ENCODE assay signal across 1 cellular context in genomic region chr1:236922190-236922589, GRCh38.
A peak's percentile ranks its signal among the peaks of the same experiment; 100 is the strongest.
TF ChIP-seq lines count a peak whose summit lies in the region.

No MANE protein-coding gene starts in this region.

TF ChIP-seq in K562, 482 proteins besides CTCF, POLR2A, EP300 and RAD21 (continued from another document):
- TF ChIP-seq MAFG (tag; conservative IDR thresholded peaks at IDR 0.05) (0 out of 2 replicates have a peak, but pooled peaks have one; percentile 18), ZNF644 (tag; IDR thresholded peaks at IDR 0.05; ENCODE audit: low read depth) (no peak), ZNF766 (CRISPR knock-in tag; conservative IDR thresholded peaks at IDR 0.05) (0 out of 2 replicates have a peak, but pooled peaks have one; percentile 8), MYBL2 (IDR thresholded peaks at IDR 0.05; ENCODE audit: low read depth) (no peak), MYBL2 (CRISPR knock-in tag; IDR thresholded peaks at IDR 0.05; ENCODE audit: borderline replicate concordance) (no peak), MCM3 (IDR thresholded peaks at IDR 0.05) (no peak)
